In the genomic region with DNA sequence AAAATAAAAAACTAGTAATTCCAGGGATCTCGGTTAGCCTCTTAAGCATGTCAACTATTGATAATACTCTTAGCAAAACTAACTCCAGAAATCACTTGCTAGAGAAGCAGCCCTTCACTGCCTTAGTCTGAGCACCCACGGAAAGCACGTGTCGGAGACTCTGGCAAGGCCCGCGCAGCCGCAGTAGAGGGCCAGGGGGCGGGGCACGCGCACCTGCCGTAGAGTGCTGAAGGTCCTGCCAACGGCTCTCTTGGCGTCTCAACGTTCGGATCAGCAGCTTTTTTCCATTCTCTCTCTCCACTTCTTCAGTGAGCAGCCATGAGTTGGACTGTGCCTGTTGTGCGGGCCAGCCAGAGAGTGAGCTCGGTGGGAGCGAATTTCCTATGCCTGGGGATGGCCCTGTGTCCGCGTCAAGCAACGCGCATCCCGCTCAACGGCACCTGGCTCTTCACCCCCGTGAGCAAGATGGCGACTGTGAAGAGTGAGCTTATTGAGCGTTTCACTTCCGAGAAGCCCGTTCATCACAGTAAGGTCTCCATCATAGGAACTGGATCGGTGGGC, we compare ENCODE assay signal across 1 cellular context.
TF ChIP-seq lines count a peak whose summit lies in the region.

A gene (plus strand): TSS at position 221 of the 561 bp plus-strand sequence. CDS start 98 bp downstream, at position 319.

TF ChIP-seq in IMR-90, 13 proteins besides CTCF, POLR2A, EP300 and RAD21:
- TF ChIP-seq MAFK (IDR thresholded peaks at IDR 0.05; ENCODE audit: low read depth, low read length) (no peak), CEBPB (IDR thresholded peaks at IDR 0.05; ENCODE audit: low read depth, low read length) (no peak), RCOR1 (IDR thresholded peaks at IDR 0.05; ENCODE audit: insufficient replicate concordance, low read length) (no peak), NFE2L2 (IDR thresholded peaks at IDR 0.05; ENCODE audit: low read depth, low read length) (no peak), MAZ (IDR thresholded peaks at IDR 0.05; ENCODE audit: borderline replicate concordance, low read depth, low read length) (no peak), SMC3 (IDR thresholded peaks at IDR 0.05; ENCODE audit: low read depth, low read length) (no peak), FOS (IDR thresholded peaks at IDR 0.05; ENCODE audit: low read depth, low read length) (no peak), RFX5 (IDR thresholded peaks at IDR 0.05; ENCODE audit: low read depth, low read length) (no peak), CHD1 (IDR thresholded peaks at IDR 0.05; ENCODE audit: low read depth, low read length) (no peak), BHLHE40 (IDR thresholded peaks at IDR 0.05; ENCODE audit: low read depth, low read length) (no peak)
- TF ChIP-seq, protein P1, sequence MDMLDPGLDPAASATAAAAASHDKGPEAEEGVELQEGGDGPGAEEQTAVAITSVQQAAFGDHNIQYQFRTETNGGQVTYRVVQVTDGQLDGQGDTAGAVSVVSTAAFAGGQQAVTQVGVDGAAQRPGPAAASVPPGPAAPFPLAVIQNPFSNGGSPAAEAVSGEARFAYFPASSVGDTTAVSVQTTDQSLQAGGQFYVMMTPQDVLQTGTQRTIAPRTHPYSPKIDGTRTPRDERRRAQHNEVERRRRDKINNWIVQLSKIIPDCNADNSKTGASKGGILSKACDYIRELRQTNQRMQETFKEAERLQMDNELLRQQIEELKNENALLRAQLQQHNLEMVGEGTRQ (IDR thresholded peaks at IDR 0.05; ENCODE audit: low read depth, low read length) = no peak
- TF ChIP-seq, protein P2, sequence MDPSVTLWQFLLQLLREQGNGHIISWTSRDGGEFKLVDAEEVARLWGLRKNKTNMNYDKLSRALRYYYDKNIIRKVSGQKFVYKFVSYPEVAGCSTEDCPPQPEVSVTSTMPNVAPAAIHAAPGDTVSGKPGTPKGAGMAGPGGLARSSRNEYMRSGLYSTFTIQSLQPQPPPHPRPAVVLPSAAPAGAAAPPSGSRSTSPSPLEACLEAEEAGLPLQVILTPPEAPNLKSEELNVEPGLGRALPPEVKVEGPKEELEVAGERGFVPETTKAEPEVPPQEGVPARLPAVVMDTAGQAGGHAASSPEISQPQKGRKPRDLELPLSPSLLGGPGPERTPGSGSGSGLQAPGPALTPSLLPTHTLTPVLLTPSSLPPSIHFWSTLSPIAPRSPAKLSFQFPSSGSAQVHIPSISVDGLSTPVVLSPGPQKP (IDR thresholded peaks at IDR 0.05; ENCODE audit: borderline replicate concordance, low read depth, low read length) = no peak
TF ChIP-seq in IMR-90: peak in this region for 0.
